ENCODE assay signal across 28 cellular contexts in genomic region chr10:121531076-121531829, GRCh38.
A peak's percentile ranks its signal among the peaks of the same experiment; 100 is the strongest.
DNase-seq lines count a peak whose midpoint lies in the region; ATAC-seq and TF ChIP-seq lines count a peak whose summit lies in the region.
"Had no signal": no experiment of that assay in that cellular context is flagged by ENCODE, and none has a peak within 500 bp of the region (broad histone marks: within the 10 kb centered on the region; RNA-seq: fewer than 3 reads in every experiment).

No MANE protein-coding gene starts in this region.

- H3K27me3 Mint-ChIP-seq in neural progenitor cell (ENCODE audit: insufficient read depth, low read depth) (peaks cover 8% of the 10 kb centered on the region), type B pancreatic cell (no peaks in the 10 kb centered on the region)
- H3K27me3 Mint-ChIP-seq in T-helper 2 cell treated with Interferon-gamma antibody and Interleukin-4, amounts not matched to agents 5 μg/mL and 100 μg/mL, for 36 hours (ENCODE audit: low read depth) = peaks cover 3% of the 10 kb centered on the region

- DNase-seq in NCI-H146 (lab: John Stamatoyannopoulos, UW) (peak; percentile 33), NCI-H146 treated with DMSO at 0.1 percent for 48 hours (lab: John Stamatoyannopoulos, UW; ENCODE audit: unreplicated experiment) (no peak), foreskin melanocyte (peak; percentile 32), neural progenitor cell (ENCODE audit: low spot score) (peak; percentile 42), type B pancreatic cell (ENCODE audit: extremely low spot score, unreplicated experiment) (no peak), hepatocyte (ENCODE audit: low spot score) (no peak)
- DNase-seq in T-helper 2 cell treated with Interferon-gamma antibody and Interleukin-4, amounts not matched to agents 5 μg/mL and 100 μg/mL, for 36 hours (ENCODE audit: low spot score) = no peak
- DNase-seq in stimulated activated effector memory CD8-positive, alpha-beta T cell treated with anti-CD3 and anti-CD28 coated beads, Interleukin-12 subunit alpha, Interleukin-12 subunit beta, amount 100 ng/mL, for 72 hours (ENCODE audit: low spot score in 2 of 2) = no peak
- DNase-seq: activated CD4-positive, alpha-beta T cell treated with anti-CD3 and anti-CD28 coated beads, Interleukin-2, amount 50 U/mL, for 48 hours; activated naive CD4-positive, alpha-beta T cell treated with anti-CD3 and anti-CD28 coated beads, Interleukin-2, amount 10 ng/mL, durations not matched to agents 7 days and 5 days; esophagus squamous epithelium; immature natural killer cell; IMR-90; left lung; naive thymus-derived CD8-positive, alpha-beta T cell; NCI-H1048; NCI-H187 treated with DMSO at 0.1 percent for 48 hours; NCI-H2171 treated with DMSO at 0.1 percent for 48 hours; NCI-H524 treated with DMSO at 0.1 percent for 48 hours; SIG-M5; stimulated activated CD4-positive, alpha-beta T cell treated with anti-CD3 and anti-CD28 coated beads, Interleukin-4, amount 100 ng/mL, for 1 hour had no signal

- peaks cover 89% of the 10 kb centered on the region for H3K79me2 ChIP-seq in neural progenitor cell (ENCODE audit: low read depth)
- peaks cover 91% of the 10 kb centered on the region for H3K79me2 ChIP-seq in hepatocyte

- H3K4me3 ChIP-seq in neural progenitor cell (no peak overlapping the region), hepatocyte (no peak overlapping the region)
- H3K4me3 ChIP-seq: cardiac muscle cell, esophagus squamous epithelium, GM12878, left lung had no signal

- no peak overlapping the region for H3K4me3 Mint-ChIP-seq in neural progenitor cell
- peak overlapping the region; percentile 46 for H3K4me3 Mint-ChIP-seq in type B pancreatic cell
- no peak overlapping the region for H3K4me3 Mint-ChIP-seq in T-helper 2 cell treated with Interferon-gamma antibody and Interleukin-4, amounts not matched to agents 5 μg/mL and 100 μg/mL, for 36 hours
- no peak overlapping the region for H3K4me3 Mint-ChIP-seq in stimulated activated effector memory CD8-positive, alpha-beta T cell treated with anti-CD3 and anti-CD28 coated beads, Interleukin-12 subunit alpha, Interleukin-12 subunit beta, amount 100 ng/mL, for 72 hours
- H3K4me3 Mint-ChIP-seq: activated naive CD4-positive, alpha-beta T cell treated with anti-CD3 and anti-CD28 coated beads, Interleukin-2, amount 10 ng/mL, durations not matched to agents 7 days and 5 days; activated T-helper 1 cell treated with anti-CD3 and anti-CD28 coated beads, Interleukin-12 subunit alpha, Interleukin-12 subunit beta, Interleukin-2, Interleukin-4 antibody, amounts not matched to agents 30 ng/mL and 10 ng/mL and 1 ng/mL, durations not matched to agents 14 hours and 24 hours and 36 hours; dendritic cell treated with granulocyte-macrophage colony-stimulating factor and Interleukin-4, amounts not matched to agents 40 ng/mL and 50 ng/mL, for 4 days; immature natural killer cell; naive thymus-derived CD8-positive, alpha-beta T cell had no signal

- H3K4me1 Mint-ChIP-seq in neural progenitor cell (peaks cover 52% of the 10 kb centered on the region), type B pancreatic cell (ENCODE audit: unreplicated experiment) (peaks cover 61% of the 10 kb centered on the region)
- peaks cover 3% of the 10 kb centered on the region for H3K4me1 Mint-ChIP-seq in T-helper 2 cell treated with Interferon-gamma antibody and Interleukin-4, amounts not matched to agents 5 μg/mL and 100 μg/mL, for 36 hours (ENCODE audit: low read depth)
- H3K4me1 Mint-ChIP-seq in stimulated activated effector memory CD8-positive, alpha-beta T cell treated with anti-CD3 and anti-CD28 coated beads, Interleukin-12 subunit alpha, Interleukin-12 subunit beta, amount 100 ng/mL, for 72 hours = no peaks in the 10 kb centered on the region
- H3K4me1 Mint-ChIP-seq: activated naive CD4-positive, alpha-beta T cell treated with anti-CD3 and anti-CD28 coated beads, Interleukin-2, amount 10 ng/mL, durations not matched to agents 7 days and 5 days; immature natural killer cell had no signal

- H3K9me3 Mint-ChIP-seq in neural progenitor cell (no peaks in the 10 kb centered on the region), type B pancreatic cell (no peaks in the 10 kb centered on the region)
- no peaks in the 10 kb centered on the region for H3K9me3 Mint-ChIP-seq in T-helper 2 cell treated with Interferon-gamma antibody and Interleukin-4, amounts not matched to agents 5 μg/mL and 100 μg/mL, for 36 hours
- no peaks in the 10 kb centered on the region for H3K9me3 Mint-ChIP-seq in stimulated activated effector memory CD8-positive, alpha-beta T cell treated with anti-CD3 and anti-CD28 coated beads, Interleukin-12 subunit alpha, Interleukin-12 subunit beta, amount 100 ng/mL, for 72 hours
- H3K9me3 Mint-ChIP-seq: activated T-helper 1 cell treated with anti-CD3 and anti-CD28 coated beads, Interleukin-12 subunit alpha, Interleukin-12 subunit beta, Interleukin-2, Interleukin-4 antibody, amounts not matched to agents 30 ng/mL and 10 ng/mL and 1 ng/mL, durations not matched to agents 14 hours and 24 hours and 36 hours; dendritic cell treated with granulocyte-macrophage colony-stimulating factor and Interleukin-4, amounts not matched to agents 40 ng/mL and 50 ng/mL, for 4 days; immature natural killer cell had no signal

- H3F3A ChIP-seq in neural progenitor cell (ENCODE audit: low read depth) = peaks cover 46% of the 10 kb centered on the region

- no peak for ATAC-seq in stimulated activated effector memory CD8-positive, alpha-beta T cell treated with anti-CD3 and anti-CD28 coated beads, Interleukin-12 subunit alpha, Interleukin-12 subunit beta, amount 100 ng/mL, for 72 hours
- ATAC-seq: activated CD4-positive, CD25-positive, alpha-beta regulatory T cell treated with anti-CD3 and anti-CD28 coated beads, Interleukin-2, amount 50 U/mL, for 24 hours; GM12878; left lung; naive thymus-derived CD8-positive, alpha-beta T cell had no signal

- WGBS in hepatocyte (ENCODE audit: low lambda C conversion rate, missing lambda C conversion rate) = 90% methylated on average over 13 of the region's 13 CpGs

- H3K4me2 ChIP-seq in neural progenitor cell (peak overlapping the region; percentile 33), hepatocyte (no peak overlapping the region)

- H3K4me1 ChIP-seq in neural progenitor cell (peaks cover 60% of the 10 kb centered on the region), hepatocyte (ENCODE audit: insufficient read depth) (peaks cover 22% of the 10 kb centered on the region)
- H3K4me1 ChIP-seq: left lung had no signal

- no peak overlapping the region for H3K27ac ChIP-seq in neural progenitor cell
- no peak overlapping the region for H3K27ac ChIP-seq in hepatocyte
- H3K27ac ChIP-seq: 22Rv1, C4-2B, cardiac muscle cell, left lung had no signal

- no peak overlapping the region for H3K9ac ChIP-seq in neural progenitor cell

- peaks cover 81% of the 10 kb centered on the region for H4K20me1 ChIP-seq in neural progenitor cell (ENCODE audit: low read depth)
- H4K20me1 ChIP-seq in hepatocyte (ENCODE audit: insufficient read depth, poor library complexity, severe bottlenecking) = peaks cover 3% of the 10 kb centered on the region

- H3K36me3 Mint-ChIP-seq in neural progenitor cell (peaks cover 30% of the 10 kb centered on the region), type B pancreatic cell (peaks cover 49% of the 10 kb centered on the region)
- H3K36me3 Mint-ChIP-seq in T-helper 2 cell treated with Interferon-gamma antibody and Interleukin-4, amounts not matched to agents 5 μg/mL and 100 μg/mL, for 36 hours (ENCODE audit: low read depth) = no peaks in the 10 kb centered on the region
- H3K36me3 Mint-ChIP-seq in stimulated activated effector memory CD8-positive, alpha-beta T cell treated with anti-CD3 and anti-CD28 coated beads, Interleukin-12 subunit alpha, Interleukin-12 subunit beta, amount 100 ng/mL, for 72 hours = no peaks in the 10 kb centered on the region
- H3K36me3 Mint-ChIP-seq: activated naive CD4-positive, alpha-beta T cell treated with anti-CD3 and anti-CD28 coated beads, Interleukin-2, amount 10 ng/mL, durations not matched to agents 7 days and 5 days; immature natural killer cell; naive thymus-derived CD8-positive, alpha-beta T cell had no signal

- H3K27me3 ChIP-seq in neural progenitor cell (no peaks in the 10 kb centered on the region), hepatocyte (no peaks in the 10 kb centered on the region)
- H3K27me3 ChIP-seq: cardiac muscle cell, esophagus squamous epithelium, left lung had no signal

- H3K27ac Mint-ChIP-seq in neural progenitor cell (peak overlapping the region; percentile 78), type B pancreatic cell (peak overlapping the region; percentile 43)
- H3K27ac Mint-ChIP-seq in T-helper 2 cell treated with Interferon-gamma antibody and Interleukin-4, amounts not matched to agents 5 μg/mL and 100 μg/mL, for 36 hours = no peak overlapping the region
- no peak overlapping the region for H3K27ac Mint-ChIP-seq in stimulated activated effector memory CD8-positive, alpha-beta T cell treated with anti-CD3 and anti-CD28 coated beads, Interleukin-12 subunit alpha, Interleukin-12 subunit beta, amount 100 ng/mL, for 72 hours
- H3K27ac Mint-ChIP-seq: activated naive CD4-positive, alpha-beta T cell treated with anti-CD3 and anti-CD28 coated beads, Interleukin-2, amount 10 ng/mL, durations not matched to agents 7 days and 5 days; activated T-helper 1 cell treated with anti-CD3 and anti-CD28 coated beads, Interleukin-12 subunit alpha, Interleukin-12 subunit beta, Interleukin-2, Interleukin-4 antibody, amounts not matched to agents 30 ng/mL and 10 ng/mL and 1 ng/mL, durations not matched to agents 14 hours and 24 hours and 36 hours; dendritic cell treated with granulocyte-macrophage colony-stimulating factor and Interleukin-4, amounts not matched to agents 40 ng/mL and 50 ng/mL, for 4 days; immature natural killer cell; naive thymus-derived CD8-positive, alpha-beta T cell had no signal

- H3K9me2 ChIP-seq in hepatocyte (replicated peaks; ENCODE audit: insufficient read depth) = no peaks in the 10 kb centered on the region

- H2AFZ ChIP-seq in neural progenitor cell (replicated peaks) = no peak overlapping the region
- no peak overlapping the region for H2AFZ ChIP-seq in hepatocyte

- H3K9me3 ChIP-seq in neural progenitor cell (ENCODE audit: low read depth) (no peaks in the 10 kb centered on the region), hepatocyte (ENCODE audit: low read depth) (no peaks in the 10 kb centered on the region)
- H3K9me3 ChIP-seq: esophagus squamous epithelium, left lung had no signal

- no peak for TF ChIP-seq CTCF in neural progenitor cell (IDR thresholded peaks at IDR 0.05)
- TF ChIP-seq CTCF in type B pancreatic cell (conservative IDR thresholded peaks at IDR 0.05) = no peak
- TF ChIP-seq CTCF in hepatocyte (IDR thresholded peaks at IDR 0.05; ENCODE audit: poor library complexity) = no peak

- H3K36me3 ChIP-seq in neural progenitor cell (no peaks in the 10 kb centered on the region), hepatocyte (replicated peaks; ENCODE audit: insufficient read depth, low read depth) (no peaks in the 10 kb centered on the region)
- H3K36me3 ChIP-seq: esophagus squamous epithelium, left lung had no signal

Comparison
In these comparisons a context has a peak if more than half of its experiments do, and no peak if none do; other contexts are left out.
1. DNase-seq: peak in NCI-H146 (single experiment), foreskin melanocyte (single experiment) and neural progenitor cell (single experiment); none in NCI-H146 treated with DMSO at 0.1 percent for 48 hours (single experiment), type B pancreatic cell (single experiment), T-helper 2 cell treated with Interferon-gamma antibody and Interleukin-4, amounts not matched to agents 5 μg/mL and 100 μg/mL, for 36 hours (single experiment), stimulated activated effector memory CD8-positive, alpha-beta T cell treated with anti-CD3 and anti-CD28 coated beads, Interleukin-12 subunit alpha, Interleukin-12 subunit beta, amount 100 ng/mL, for 72 hours (0 of 2) and hepatocyte (single experiment).
2. H3K27ac Mint-ChIP-seq: peak in neural progenitor cell (single experiment) and type B pancreatic cell (single experiment); none in T-helper 2 cell treated with Interferon-gamma antibody and Interleukin-4, amounts not matched to agents 5 μg/mL and 100 μg/mL, for 36 hours (single experiment) and stimulated activated effector memory CD8-positive, alpha-beta T cell treated with anti-CD3 and anti-CD28 coated beads, Interleukin-12 subunit alpha, Interleukin-12 subunit beta, amount 100 ng/mL, for 72 hours (single experiment).